1 cellular context compared by ENCODE assay signal in genomic region chr2:109615637-109616144, GRCh38.
TF ChIP-seq lines count a peak whose summit lies in the region.

No MANE protein-coding gene starts in this region.

TF ChIP-seq in HepG2, 621 proteins besides CTCF, POLR2A, EP300 and RAD21 (continued from another document):
- TF ChIP-seq PAXIP1 (CRISPR knock-in tag; conservative IDR thresholded peaks at IDR 0.05), result peak; percentile 42; the same call in 1 of the 2 replicates
- no peak for TF ChIP-seq ONECUT2 (CRISPR knock-in tag; IDR thresholded peaks at IDR 0.05)
- TF ChIP-seq ZNF253 (CRISPR knock-in tag; IDR thresholded peaks at IDR 0.05; ENCODE audit: borderline replicate concordance), result peak; percentile 2; the same call in 1 of the 2 replicates
- TF ChIP-seq ZNF713 (CRISPR knock-in tag; IDR thresholded peaks at IDR 0.05), result no peak
- TF ChIP-seq ETV5 (CRISPR knock-in tag; IDR thresholded peaks at IDR 0.05; ENCODE audit: borderline replicate concordance), result no peak
- TF ChIP-seq ESRRA (CRISPR knock-in tag; IDR thresholded peaks at IDR 0.05; ENCODE audit: low read depth), result 0 out of 2 replicates have a peak, but pooled peaks have one; percentile 23
- 0 out of 2 replicates have a peak, but pooled peaks have one; percentile 70 for TF ChIP-seq ZNF343 (CRISPR knock-in tag; IDR thresholded peaks at IDR 0.05)
- TF ChIP-seq ZFYVE20 (CRISPR knock-in tag; IDR thresholded peaks at IDR 0.05; ENCODE audit: borderline replicate concordance, low read depth), result no peak
- TF ChIP-seq, protein P1, sequence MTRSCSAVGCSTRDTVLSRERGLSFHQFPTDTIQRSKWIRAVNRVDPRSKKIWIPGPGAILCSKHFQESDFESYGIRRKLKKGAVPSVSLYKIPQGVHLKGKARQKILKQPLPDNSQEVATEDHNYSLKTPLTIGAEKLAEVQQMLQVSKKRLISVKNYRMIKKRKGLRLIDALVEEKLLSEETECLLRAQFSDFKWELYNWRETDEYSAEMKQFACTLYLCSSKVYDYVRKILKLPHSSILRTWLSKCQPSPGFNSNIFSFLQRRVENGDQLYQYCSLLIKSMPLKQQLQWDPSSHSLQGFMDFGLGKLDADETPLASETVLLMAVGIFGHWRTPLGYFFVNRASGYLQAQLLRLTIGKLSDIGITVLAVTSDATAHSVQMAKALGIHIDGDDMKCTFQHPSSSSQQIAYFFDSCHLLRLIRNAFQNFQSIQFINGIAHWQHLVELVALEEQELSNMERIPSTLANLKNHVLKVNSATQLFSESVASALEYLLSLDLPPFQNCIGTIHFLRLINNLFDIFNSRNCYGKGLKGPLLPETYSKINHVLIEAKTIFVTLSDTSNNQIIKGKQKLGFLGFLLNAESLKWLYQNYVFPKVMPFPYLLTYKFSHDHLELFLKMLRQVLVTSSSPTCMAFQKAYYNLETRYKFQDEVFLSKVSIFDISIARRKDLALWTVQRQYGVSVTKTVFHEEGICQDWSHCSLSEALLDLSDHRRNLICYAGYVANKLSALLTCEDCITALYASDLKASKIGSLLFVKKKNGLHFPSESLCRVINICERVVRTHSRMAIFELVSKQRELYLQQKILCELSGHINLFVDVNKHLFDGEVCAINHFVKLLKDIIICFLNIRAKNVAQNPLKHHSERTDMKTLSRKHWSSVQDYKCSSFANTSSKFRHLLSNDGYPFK (CRISPR knock-in tag; IDR thresholded peaks at IDR 0.05; ENCODE audit: borderline replicate concordance), result peak; percentile 12; the same call in 1 of the 2 replicates
- TF ChIP-seq ZNF605 (CRISPR knock-in tag; IDR thresholded peaks at IDR 0.05), result 0 out of 2 replicates have a peak, but pooled peaks have one; percentile 3
- 0 out of 2 replicates have a peak, but pooled peaks have one; percentile 17 for TF ChIP-seq KMT2A (CRISPR knock-in tag; IDR thresholded peaks at IDR 0.05)
- TF ChIP-seq MATR3 (CRISPR knock-in tag; IDR thresholded peaks at IDR 0.05), result no peak
- 0 out of 2 replicates have a peak, but pooled peaks have one; percentile 9 for TF ChIP-seq HDAC1 (CRISPR knock-in tag; IDR thresholded peaks at IDR 0.05)
- TF ChIP-seq SMYD3 (CRISPR knock-in tag; IDR thresholded peaks at IDR 0.05), result peak; percentile 3; the same call in 1 of the 2 replicates
- TF ChIP-seq DPF2 (CRISPR knock-in tag; IDR thresholded peaks at IDR 0.05; ENCODE audit: borderline replicate concordance, low read depth), result peak; percentile 32; the same call in 1 of the 2 replicates
- peak; percentile 76; the same call in 1 of the 2 replicates for TF ChIP-seq ZNF556 (CRISPR knock-in tag; IDR thresholded peaks at IDR 0.05; ENCODE audit: borderline replicate concordance)
- TF ChIP-seq ZHX1 (CRISPR knock-in tag; IDR thresholded peaks at IDR 0.05; ENCODE audit: low read depth), result 0 out of 2 replicates have a peak, but pooled peaks have one; percentile 3
- no peak; the same call in 1 of the 2 replicates for TF ChIP-seq PITX1 (CRISPR knock-in tag; IDR thresholded peaks at IDR 0.05)
- TF ChIP-seq ZNF598 (CRISPR knock-in tag; IDR thresholded peaks at IDR 0.05; ENCODE audit: borderline replicate concordance), result no peak
- TF ChIP-seq HNRNPL (IDR thresholded peaks at IDR 0.05; ENCODE audit: low read depth, low read length), result 0 out of 2 replicates have a peak, but pooled peaks have one; percentile 14
- TF ChIP-seq ZSCAN30 (CRISPR knock-in tag; IDR thresholded peaks at IDR 0.05), result no peak
- no peak for TF ChIP-seq ZBTB7B (CRISPR knock-in tag; IDR thresholded peaks at IDR 0.05)
- 0 out of 2 replicates have a peak, but pooled peaks have one; percentile 27 for TF ChIP-seq ELF3 (CRISPR knock-in tag; IDR thresholded peaks at IDR 0.05)
- TF ChIP-seq, protein P2, sequence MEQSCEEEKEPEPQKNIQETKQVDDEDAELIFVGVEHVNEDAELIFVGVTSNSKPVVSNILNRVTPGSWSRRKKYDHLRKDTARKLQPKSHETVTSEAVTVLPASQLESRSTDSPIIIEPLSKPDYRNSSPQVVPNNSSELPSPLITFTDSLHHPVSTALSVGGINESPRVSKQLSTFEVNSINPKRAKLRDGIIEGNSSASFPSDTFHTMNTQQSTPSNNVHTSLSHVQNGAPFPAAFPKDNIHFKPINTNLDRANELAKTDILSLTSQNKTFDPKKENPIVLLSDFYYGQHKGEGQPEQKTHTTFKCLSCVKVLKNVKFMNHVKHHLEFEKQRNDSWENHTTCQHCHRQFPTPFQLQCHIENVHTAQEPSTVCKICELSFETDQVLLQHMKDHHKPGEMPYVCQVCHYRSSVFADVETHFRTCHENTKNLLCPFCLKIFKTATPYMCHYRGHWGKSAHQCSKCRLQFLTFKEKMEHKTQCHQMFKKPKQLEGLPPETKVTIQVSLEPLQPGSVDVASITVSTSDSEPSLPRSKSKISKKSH (CRISPR knock-in tag; IDR thresholded peaks at IDR 0.05; ENCODE audit: borderline replicate concordance), result peak; percentile 52; the same call in 1 of the 2 replicates
- TF ChIP-seq GTF3A (CRISPR knock-in tag; conservative IDR thresholded peaks at IDR 0.05), result peak; percentile 58; the same call in 1 of the 2 replicates
- no peak for TF ChIP-seq SIN3A (IDR thresholded peaks at IDR 0.05; ENCODE audit: borderline replicate concordance, low read depth, low read length)
- no peak for TF ChIP-seq ZNF724P (CRISPR knock-in tag; IDR thresholded peaks at IDR 0.05; ENCODE audit: borderline replicate concordance)
- TF ChIP-seq SOX5 (CRISPR knock-in tag; IDR thresholded peaks at IDR 0.05; ENCODE audit: borderline replicate concordance), result peak; percentile 21; the same call in 1 of the 2 replicates
- no peak for TF ChIP-seq MAFK (conservative IDR thresholded peaks at IDR 0.05 in 1 of 2, IDR thresholded peaks at IDR 0.05 in 1 of 2; ENCODE audit: low read length in 2 of 2)
- no peak for TF ChIP-seq ZNF234 (CRISPR knock-in tag; conservative IDR thresholded peaks at IDR 0.05)
- TF ChIP-seq GABPA (IDR thresholded peaks at IDR 0.05; ENCODE audit: low read depth, low read length), result no peak
- TF ChIP-seq GABPA (CRISPR knock-in tag; IDR thresholded peaks at IDR 0.05; ENCODE audit: low read depth), result peak; percentile 29; the same call in 1 of the 2 replicates
- TF ChIP-seq ARHGAP35 (CRISPR knock-in tag; IDR thresholded peaks at IDR 0.05; ENCODE audit: borderline replicate concordance), result 0 out of 2 replicates have a peak, but pooled peaks have one; percentile 35
- TF ChIP-seq MTA1 (CRISPR knock-in tag; IDR thresholded peaks at IDR 0.05; ENCODE audit: borderline replicate concordance), result peak; percentile 28; the same call in 1 of the 2 replicates
- no peak for TF ChIP-seq KLF13 (CRISPR knock-in tag; IDR thresholded peaks at IDR 0.05)
- no peak for TF ChIP-seq CREB1 (IDR thresholded peaks at IDR 0.05)
- no peak for TF ChIP-seq CREB1 (CRISPR knock-in tag; IDR thresholded peaks at IDR 0.05)
- TF ChIP-seq ZNF430 (CRISPR knock-in tag; IDR thresholded peaks at IDR 0.05), result 0 out of 2 replicates have a peak, but pooled peaks have one; percentile 14
- TF ChIP-seq XRCC5 (optimal IDR thresholded peaks at IDR 0.05; ENCODE audit: low read length), result peak; percentile 18
- TF ChIP-seq KLF16 (CRISPR knock-in tag; IDR thresholded peaks at IDR 0.05), result peak; percentile 44 to 91; a peak in 3 of 4 replicates
- TF ChIP-seq NFE2L1 (CRISPR knock-in tag; IDR thresholded peaks at IDR 0.05; ENCODE audit: borderline replicate concordance), result no peak
- TF ChIP-seq BORCS8-MEF2B (CRISPR knock-in tag; IDR thresholded peaks at IDR 0.05), result no peak
- 0 out of 2 replicates have a peak, but pooled peaks have one; percentile 19 for TF ChIP-seq GABPB1 (CRISPR knock-in tag; IDR thresholded peaks at IDR 0.05)
- TF ChIP-seq, protein P3, sequence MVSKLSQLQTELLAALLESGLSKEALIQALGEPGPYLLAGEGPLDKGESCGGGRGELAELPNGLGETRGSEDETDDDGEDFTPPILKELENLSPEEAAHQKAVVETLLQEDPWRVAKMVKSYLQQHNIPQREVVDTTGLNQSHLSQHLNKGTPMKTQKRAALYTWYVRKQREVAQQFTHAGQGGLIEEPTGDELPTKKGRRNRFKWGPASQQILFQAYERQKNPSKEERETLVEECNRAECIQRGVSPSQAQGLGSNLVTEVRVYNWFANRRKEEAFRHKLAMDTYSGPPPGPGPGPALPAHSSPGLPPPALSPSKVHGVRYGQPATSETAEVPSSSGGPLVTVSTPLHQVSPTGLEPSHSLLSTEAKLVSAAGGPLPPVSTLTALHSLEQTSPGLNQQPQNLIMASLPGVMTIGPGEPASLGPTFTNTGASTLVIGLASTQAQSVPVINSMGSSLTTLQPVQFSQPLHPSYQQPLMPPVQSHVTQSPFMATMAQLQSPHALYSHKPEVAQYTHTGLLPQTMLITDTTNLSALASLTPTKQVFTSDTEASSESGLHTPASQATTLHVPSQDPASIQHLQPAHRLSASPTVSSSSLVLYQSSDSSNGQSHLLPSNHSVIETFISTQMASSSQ (IDR thresholded peaks at IDR 0.05; ENCODE audit: low read depth), result no peak
- TF ChIP-seq, protein P3 (CRISPR knock-in tag; IDR thresholded peaks at IDR 0.05; ENCODE audit: borderline replicate concordance), result 0 out of 2 replicates have a peak, but pooled peaks have one; percentile 35
